Comparison of ENCODE assay signal across 1 cellular context in the genomic region with DNA sequence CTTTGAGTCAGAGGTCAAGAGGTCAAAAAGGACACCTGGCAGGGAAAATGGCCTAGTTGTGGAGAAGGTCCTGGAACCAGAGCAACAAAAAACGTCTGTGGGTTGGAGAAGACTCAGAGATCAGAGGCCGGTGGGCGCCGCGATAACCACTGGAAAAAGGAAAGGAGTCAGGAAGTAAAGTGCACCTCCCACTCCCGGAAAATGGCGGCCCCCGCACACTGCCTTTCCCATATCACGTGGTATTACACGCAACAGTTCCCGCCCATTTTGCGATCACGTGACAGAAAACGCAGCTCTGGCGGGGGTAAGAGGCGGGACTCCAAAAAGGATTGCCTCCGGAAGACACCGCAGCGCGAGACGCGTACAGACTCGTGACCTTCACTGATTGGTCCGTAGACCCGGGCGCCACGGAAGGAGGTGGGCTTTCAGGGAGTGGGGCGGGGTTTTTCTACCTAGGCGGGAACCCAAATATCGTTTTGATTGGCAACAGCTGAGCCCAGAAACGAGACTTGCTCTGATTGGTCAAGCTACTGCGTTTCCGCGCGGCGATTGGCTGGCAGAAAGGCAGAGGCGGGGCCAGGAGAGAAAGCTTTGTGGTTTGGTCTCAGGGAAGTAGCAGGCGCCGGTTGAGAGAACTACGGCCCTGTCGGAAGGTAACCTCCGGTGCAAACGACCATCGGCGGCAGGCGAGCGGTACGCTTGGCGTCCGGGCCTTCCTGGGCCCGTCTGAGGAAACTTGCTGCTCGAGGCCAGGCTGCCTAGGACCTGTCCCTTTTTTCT.
A peak's percentile ranks its signal among the peaks of the same experiment; 100 is the strongest.
TF ChIP-seq lines count a peak whose summit lies in the region.

TSS of gene ACTMAP (minus strand) at position 193 of the 780 bp plus-strand sequence. CDS start 674 bp downstream, outside the sequence.

TF ChIP-seq in HEK293, 187 proteins besides CTCF, POLR2A, EP300 and RAD21 (continued from another document and continues in another):
- TF ChIP-seq PRDM4 (tag by site-specific recombination; IDR thresholded peaks at IDR 0.05) (peak; percentile 83), ZNF48 (tag by site-specific recombination; IDR thresholded peaks at IDR 0.05) (no peak), KLF16 (tag by site-specific recombination; IDR thresholded peaks at IDR 0.05) (peak; percentile 97), ZBTB21 (tag by site-specific recombination; IDR thresholded peaks at IDR 0.05) (peak; percentile 88), ZNF37A (tag by site-specific recombination; IDR thresholded peaks at IDR 0.05) (no peak), HIC1 (tag by site-specific recombination; IDR thresholded peaks at IDR 0.05) (no peak), ZBTB8A (tag by site-specific recombination; IDR thresholded peaks at IDR 0.05) (0 out of 2 replicates have a peak, but pooled peaks have one; percentile 39), ZNF473 (tag by site-specific recombination; IDR thresholded peaks at IDR 0.05) (no peak), KLF8 (tag by site-specific recombination; IDR thresholded peaks at IDR 0.05) (peak; percentile 93), ZNF548 (tag by site-specific recombination; IDR thresholded peaks at IDR 0.05) (no peak), ZFP41 (tag by site-specific recombination; IDR thresholded peaks at IDR 0.05; ENCODE audit: borderline replicate concordance) (no peak), ZNF664 (tag by site-specific recombination; IDR thresholded peaks at IDR 0.05) (peak; percentile 49; the same call in 1 of the 2 replicates), ZIC2 (tag by site-specific recombination; IDR thresholded peaks at IDR 0.05) (peak; percentile 52; the same call in 1 of the 2 replicates), ZFP69B (tag by site-specific recombination; IDR thresholded peaks at IDR 0.05) (peak; percentile 85), ZNF2 (tag by site-specific recombination; IDR thresholded peaks at IDR 0.05) (peak; percentile 94), ZNF146 (tag by site-specific recombination; IDR thresholded peaks at IDR 0.05) (peak; percentile 22; the same call in 1 of the 2 replicates), FEZF1 (tag by site-specific recombination; IDR thresholded peaks at IDR 0.05) (0 out of 2 replicates have a peak, but pooled peaks have one; percentile 40), ZNF792 (tag by site-specific recombination; IDR thresholded peaks at IDR 0.05) (no peak), ZNF404 (tag by site-specific recombination; IDR thresholded peaks at IDR 0.05) (peak; percentile 83; the same call in 1 of the 2 replicates), ZNF600 (tag by site-specific recombination; IDR thresholded peaks at IDR 0.05) (no peak), KLF10 (tag by site-specific recombination; IDR thresholded peaks at IDR 0.05) (peak; percentile 88), ZNF19 (tag by site-specific recombination; IDR thresholded peaks at IDR 0.05; ENCODE audit: low read depth) (no peak), ZBTB11 (tag by site-specific recombination; conservative IDR thresholded peaks at IDR 0.05; ENCODE audit: low read depth) (peak; percentile 62), ZNF670 (tag by site-specific recombination; IDR thresholded peaks at IDR 0.05; ENCODE audit: low read depth) (no peak), BCL11A (tag by site-specific recombination; IDR thresholded peaks at IDR 0.05; ENCODE audit: low read depth) (peak; percentile 100), TRIM28 (IDR thresholded peaks at IDR 0.05; ENCODE audit: borderline replicate concordance, low read length) (no peak)
- TF ChIP-seq, protein P1, sequence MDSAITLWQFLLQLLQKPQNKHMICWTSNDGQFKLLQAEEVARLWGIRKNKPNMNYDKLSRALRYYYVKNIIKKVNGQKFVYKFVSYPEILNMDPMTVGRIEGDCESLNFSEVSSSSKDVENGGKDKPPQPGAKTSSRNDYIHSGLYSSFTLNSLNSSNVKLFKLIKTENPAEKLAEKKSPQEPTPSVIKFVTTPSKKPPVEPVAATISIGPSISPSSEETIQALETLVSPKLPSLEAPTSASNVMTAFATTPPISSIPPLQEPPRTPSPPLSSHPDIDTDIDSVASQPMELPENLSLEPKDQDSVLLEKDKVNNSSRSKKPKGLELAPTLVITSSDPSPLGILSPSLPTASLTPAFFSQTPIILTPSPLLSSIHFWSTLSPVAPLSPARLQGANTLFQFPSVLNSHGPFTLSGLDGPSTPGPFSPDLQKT (IDR thresholded peaks at IDR 0.05; ENCODE audit: borderline replicate concordance, low read depth, low read length) = no peak
- TF ChIP-seq, protein P2, sequence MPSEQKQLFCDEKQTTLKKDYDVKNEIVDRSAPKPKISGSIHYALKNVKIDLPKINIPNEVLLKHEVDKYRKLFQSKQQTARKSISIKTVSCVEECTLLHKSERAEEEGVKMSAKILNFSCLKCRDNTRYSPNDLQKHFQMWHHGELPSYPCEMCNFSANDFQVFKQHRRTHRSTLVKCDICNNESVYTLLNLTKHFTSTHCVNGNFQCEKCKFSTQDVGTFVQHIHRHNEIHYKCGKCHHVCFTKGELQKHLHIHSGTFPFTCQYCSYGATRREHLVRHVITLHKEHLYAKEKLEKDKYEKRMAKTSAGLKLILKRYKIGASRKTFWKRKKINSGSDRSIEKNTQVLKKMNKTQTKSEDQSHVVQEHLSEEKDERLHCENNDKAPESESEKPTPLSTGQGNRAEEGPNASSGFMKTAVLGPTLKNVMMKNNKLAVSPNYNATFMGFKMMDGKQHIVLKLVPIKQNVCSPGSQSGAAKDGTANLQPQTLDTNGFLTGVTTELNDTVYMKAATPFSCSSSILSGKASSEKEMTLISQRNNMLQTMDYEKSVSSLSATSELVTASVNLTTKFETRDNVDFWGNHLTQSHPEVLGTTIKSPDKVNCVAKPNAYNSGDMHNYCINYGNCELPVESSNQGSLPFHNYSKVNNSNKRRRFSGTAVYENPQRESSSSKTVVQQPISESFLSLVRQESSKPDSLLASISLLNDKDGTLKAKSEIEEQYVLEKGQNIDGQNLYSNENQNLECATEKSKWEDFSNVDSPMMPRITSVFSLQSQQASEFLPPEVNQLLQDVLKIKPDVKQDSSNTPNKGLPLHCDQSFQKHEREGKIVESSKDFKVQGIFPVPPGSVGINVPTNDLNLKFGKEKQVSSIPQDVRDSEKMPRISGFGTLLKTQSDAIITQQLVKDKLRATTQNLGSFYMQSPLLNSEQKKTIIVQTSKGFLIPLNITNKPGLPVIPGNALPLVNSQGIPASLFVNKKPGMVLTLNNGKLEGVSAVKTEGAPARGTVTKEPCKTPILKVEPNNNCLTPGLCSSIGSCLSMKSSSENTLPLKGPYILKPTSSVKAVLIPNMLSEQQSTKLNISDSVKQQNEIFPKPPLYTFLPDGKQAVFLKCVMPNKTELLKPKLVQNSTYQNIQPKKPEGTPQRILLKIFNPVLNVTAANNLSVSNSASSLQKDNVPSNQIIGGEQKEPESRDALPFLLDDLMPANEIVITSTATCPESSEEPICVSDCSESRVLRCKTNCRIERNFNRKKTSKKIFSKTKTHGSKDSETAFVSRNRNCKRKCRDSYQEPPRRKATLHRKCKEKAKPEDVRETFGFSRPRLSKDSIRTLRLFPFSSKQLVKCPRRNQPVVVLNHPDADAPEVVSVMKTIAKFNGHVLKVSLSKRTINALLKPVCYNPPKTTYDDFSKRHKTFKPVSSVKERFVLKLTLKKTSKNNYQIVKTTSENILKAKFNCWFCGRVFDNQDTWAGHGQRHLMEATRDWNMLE (tag by site-specific recombination; conservative IDR thresholded peaks at IDR 0.05; ENCODE audit: low read depth) = peak; percentile 72
- TF ChIP-seq, protein P3, sequence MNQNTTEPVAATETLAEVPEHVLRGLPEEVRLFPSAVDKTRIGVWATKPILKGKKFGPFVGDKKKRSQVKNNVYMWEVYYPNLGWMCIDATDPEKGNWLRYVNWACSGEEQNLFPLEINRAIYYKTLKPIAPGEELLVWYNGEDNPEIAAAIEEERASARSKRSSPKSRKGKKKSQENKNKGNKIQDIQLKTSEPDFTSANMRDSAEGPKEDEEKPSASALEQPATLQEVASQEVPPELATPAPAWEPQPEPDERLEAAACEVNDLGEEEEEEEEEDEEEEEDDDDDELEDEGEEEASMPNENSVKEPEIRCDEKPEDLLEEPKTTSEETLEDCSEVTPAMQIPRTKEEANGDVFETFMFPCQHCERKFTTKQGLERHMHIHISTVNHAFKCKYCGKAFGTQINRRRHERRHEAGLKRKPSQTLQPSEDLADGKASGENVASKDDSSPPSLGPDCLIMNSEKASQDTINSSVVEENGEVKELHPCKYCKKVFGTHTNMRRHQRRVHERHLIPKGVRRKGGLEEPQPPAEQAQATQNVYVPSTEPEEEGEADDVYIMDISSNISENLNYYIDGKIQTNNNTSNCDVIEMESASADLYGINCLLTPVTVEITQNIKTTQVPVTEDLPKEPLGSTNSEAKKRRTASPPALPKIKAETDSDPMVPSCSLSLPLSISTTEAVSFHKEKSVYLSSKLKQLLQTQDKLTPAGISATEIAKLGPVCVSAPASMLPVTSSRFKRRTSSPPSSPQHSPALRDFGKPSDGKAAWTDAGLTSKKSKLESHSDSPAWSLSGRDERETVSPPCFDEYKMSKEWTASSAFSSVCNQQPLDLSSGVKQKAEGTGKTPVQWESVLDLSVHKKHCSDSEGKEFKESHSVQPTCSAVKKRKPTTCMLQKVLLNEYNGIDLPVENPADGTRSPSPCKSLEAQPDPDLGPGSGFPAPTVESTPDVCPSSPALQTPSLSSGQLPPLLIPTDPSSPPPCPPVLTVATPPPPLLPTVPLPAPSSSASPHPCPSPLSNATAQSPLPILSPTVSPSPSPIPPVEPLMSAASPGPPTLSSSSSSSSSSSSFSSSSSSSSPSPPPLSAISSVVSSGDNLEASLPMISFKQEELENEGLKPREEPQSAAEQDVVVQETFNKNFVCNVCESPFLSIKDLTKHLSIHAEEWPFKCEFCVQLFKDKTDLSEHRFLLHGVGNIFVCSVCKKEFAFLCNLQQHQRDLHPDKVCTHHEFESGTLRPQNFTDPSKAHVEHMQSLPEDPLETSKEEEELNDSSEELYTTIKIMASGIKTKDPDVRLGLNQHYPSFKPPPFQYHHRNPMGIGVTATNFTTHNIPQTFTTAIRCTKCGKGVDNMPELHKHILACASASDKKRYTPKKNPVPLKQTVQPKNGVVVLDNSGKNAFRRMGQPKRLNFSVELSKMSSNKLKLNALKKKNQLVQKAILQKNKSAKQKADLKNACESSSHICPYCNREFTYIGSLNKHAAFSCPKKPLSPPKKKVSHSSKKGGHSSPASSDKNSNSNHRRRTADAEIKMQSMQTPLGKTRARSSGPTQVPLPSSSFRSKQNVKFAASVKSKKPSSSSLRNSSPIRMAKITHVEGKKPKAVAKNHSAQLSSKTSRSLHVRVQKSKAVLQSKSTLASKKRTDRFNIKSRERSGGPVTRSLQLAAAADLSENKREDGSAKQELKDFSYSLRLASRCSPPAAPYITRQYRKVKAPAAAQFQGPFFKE (tag by site-specific recombination; IDR thresholded peaks at IDR 0.05; ENCODE audit: borderline replicate concordance) = no peak
